In genomic region chr1:27568247-27569087, GRCh38 we compare ENCODE assay signal across 8 cellular contexts. TPM values are rescaled to one million over a fixed set of nuclear protein-coding genes. Genes with fewer than 3 reads are reported as not detected.
DNase-seq lines count a peak whose midpoint lies in the region; ATAC-seq and TF ChIP-seq lines count a peak whose summit lies in the region.

No MANE protein-coding gene starts in this region.

- H3K36me3 ChIP-seq in HCT116 (ENCODE audit: control insufficient read depth in 1 of 2, insufficient read depth in 2 of 2, low read length in 2 of 2) (no peaks in the 10 kb centered on the region; a peak in 1 of 4 replicates), MG63 (peaks cover 7% of the 10 kb centered on the region; the same call in 1 of the 2 replicates)

- H3K4me1 ChIP-seq in HCT116 (ENCODE audit: control insufficient read depth in 1 of 2, insufficient read depth in 2 of 2, low read length in 2 of 2) = peaks cover 78 to 98% of the 10 kb centered on the region in 2 experiments

- H3K9ac ChIP-seq in HCT116 (ENCODE audit: low read length) = peak overlapping the region; percentile 64

- H3K9me2 ChIP-seq in HCT116 (ENCODE audit: insufficient read depth) = no peaks in the 10 kb centered on the region

- intact Hi-C loops in HCT116 (cut with micrococcal nuclease) = no loop called here

- H3K9me3 ChIP-seq in HCT116 (ENCODE audit: control insufficient read depth in 1 of 2, insufficient read depth in 1 of 2, low read depth in 1 of 2, low read length in 2 of 2) = no peaks in the 10 kb centered on the region
- no peaks in the 10 kb centered on the region for H3K9me3 ChIP-seq in MG63

- no peak for TF ChIP-seq RAD21 in HCT116 (IDR thresholded peaks at IDR 0.05; ENCODE audit: low read depth)

- H3K27ac ChIP-seq in HCT116 (ENCODE audit: low read depth, low read length) = peak overlapping the region; percentile 58

- H3K27me3 ChIP-seq in HCT116 (ENCODE audit: insufficient read depth, low read length) (no peaks in the 10 kb centered on the region), MG63 (no peaks in the 10 kb centered on the region)

- POLR2A ChIA-PET in HCT116 (lab: Charles Lee) = interaction anchor here (0.6 to 1.3 kb wide), 3 partner anchors 11 to 226 kb away, joined by 4 to 5 read pairs (median 5); partner anchors contain the start of genes AHDC1 and SYTL1

- peak; percentile 96 for ATAC-seq in HCT116

- CTCF ChIA-PET in HCT116 (lab: Charles Lee) = interaction anchor here (0.8 to 3.1 kb wide), 9 partner anchors 9 to 37 kb away, joined by 3 to 39 read pairs (median 4); no protein-coding TSS in a partner anchor

- no peak overlapping the region for H2AFZ ChIP-seq in HCT116 (ENCODE audit: low read depth, low read length, poor library complexity, severe bottlenecking)

- DNase-seq in GM04504 (ENCODE audit: low read depth) (peak; percentile 85), HCT116 (ENCODE audit: low read depth, low spot score) (peak; percentile 89), NAMALWA (ENCODE audit: low spot score) (peak; percentile 93), T-helper 9 cell (peak; percentile 94), astrocyte of the cerebellum (ENCODE audit: low read depth) (peak; percentile 69), hippocampal formation (lab: John Stamatoyannopoulos, UW) (peak; percentile 29 to 68), skeletal muscle cell (ENCODE audit: low read depth) (peak; percentile 66), MG63 (no peak)

- no peak for TF ChIP-seq POLR2A in HCT116 (IDR thresholded peaks at IDR 0.05; ENCODE audit: borderline replicate concordance, extremely low read depth, insufficient read depth, insufficient read length)

- H3K4me3 ChIP-seq in HCT116 (replicated peaks in 1 of 2; ENCODE audit: low read depth in 1 of 2, low read length in 2 of 2) (peak overlapping the region; percentile 26 to 51), astrocyte of the cerebellum (ENCODE audit: low read depth, low read length) (no peak overlapping the region), skeletal muscle cell (ENCODE audit: low read depth, low read length) (peak overlapping the region; percentile 7), MG63 (no peak overlapping the region)

- BruUV-seq in HCT116 (replicated peaks; lab: Mats Ljungman, UMichigan) = no TSS peak

- H4K20me1 ChIP-seq in HCT116 (ENCODE audit: insufficient read depth) = no peaks in the 10 kb centered on the region; the same call in 1 of the 2 replicates

- peaks cover 63% of the 10 kb centered on the region for H3K79me2 ChIP-seq in HCT116 (ENCODE audit: insufficient read depth, low read length)

- H3K4me2 ChIP-seq in HCT116 (ENCODE audit: low read length) = peak overlapping the region; percentile 89

- RAD21 ChIA-PET in HCT116 (lab: Charles Lee; ENCODE audit: low non-redundant PET in 1 of 2, low total read pairs in 2 of 2, uncharacterized antibody in 2 of 2, unreplicated experiment in 2 of 2) = interaction anchor here in 1 of 2 experiments (0.6 kb wide), 2 partner anchors 98 to 150 kb away, joined by 4 to 5 read pairs; no protein-coding TSS in a partner anchor

- in situ Hi-C loops in astrocyte of the cerebellum (cut with HindIII; ENCODE audit: low sequenced_read_pairs) = no loop called here

- TF ChIP-seq CTCF in HCT116 (IDR thresholded peaks at IDR 0.05 in 2 of 3, conservative IDR thresholded peaks at IDR 0.05 in 1 of 3; ENCODE audit: borderline replicate concordance in 1 of 3, insufficient read depth in 1 of 3, low read depth in 2 of 3, low read length in 2 of 3) (peak in 2 of 3 experiments; percentile 70 to 71; a peak in 4 of 6 replicates), astrocyte of the cerebellum (IDR thresholded peaks at IDR 0.05; ENCODE audit: low read depth, low read length, missing control alignments) (peak; percentile 49)

TF ChIP-seq in HCT116, 20 proteins besides CTCF, POLR2A, EP300 and RAD21:
- no peak for TF ChIP-seq SRF (IDR thresholded peaks at IDR 0.05; ENCODE audit: low read depth)
- TF ChIP-seq POLR2AphosphoS5 (IDR thresholded peaks at IDR 0.05; ENCODE audit: low read depth, low read length) = peak; percentile 44

RNA-seq across cellular contexts. Expression of gene AHDC1, which starts 35.5 kb away (rescaled TPM):
- 33.7 TPM for total RNA-seq in HCT116 (2021; ENCODE audit: unreplicated experiment)
- 26.1 and 30.5 TPM in 2 replicates for polyA plus RNA-seq in HCT116 (2012)
- 10.4 and 11.5 TPM in 2 replicates for total RNA-seq in MG63 (2014; rRNA removed; shearing (Covaris generic); ENCODE audit: low replicate concordance)

Comparison
In these comparisons a context has a peak if more than half of its experiments do, and no peak if none do; other contexts are left out.
1. H3K4me3 ChIP-seq: peak in HCT116 (2 of 2) and skeletal muscle cell (single experiment); none in astrocyte of the cerebellum (single experiment) and MG63 (single experiment).